Comparison of ENCODE assay signal across 1 cellular context in the genomic region with DNA sequence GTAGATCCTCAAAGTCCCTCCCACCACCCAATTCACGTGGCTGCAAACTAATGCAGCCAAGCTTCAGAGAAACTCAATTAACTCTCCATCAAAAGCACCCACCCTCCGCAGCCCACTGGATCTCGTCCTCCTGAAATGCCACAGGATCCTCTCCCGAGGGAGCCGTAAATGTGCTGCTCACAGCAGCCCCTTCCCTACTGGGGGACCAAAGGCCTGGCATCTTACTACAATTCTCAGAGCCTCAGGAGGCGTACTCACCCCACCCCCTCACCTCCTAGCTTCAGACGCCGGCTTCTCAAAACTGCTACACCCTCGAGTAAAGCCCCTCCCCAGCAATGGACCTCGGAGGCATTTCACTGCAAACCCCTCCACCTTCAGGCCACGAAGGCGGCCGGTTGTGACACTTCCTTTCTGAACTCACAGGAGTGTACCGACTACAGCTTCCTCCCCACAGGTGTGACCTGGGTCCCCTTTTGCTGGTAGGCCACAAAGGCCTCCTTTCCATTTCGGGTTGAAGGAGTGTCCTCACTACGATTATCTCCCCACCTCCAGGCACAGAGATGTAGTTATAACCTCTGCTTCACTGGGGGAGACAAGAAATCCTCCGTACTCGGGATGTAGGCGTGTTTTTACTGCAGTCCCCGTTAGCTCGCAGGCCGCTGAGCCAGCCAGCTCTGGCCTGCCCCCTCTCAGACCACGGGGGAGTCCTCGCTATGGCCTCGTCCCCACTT.
TF ChIP-seq lines count a peak whose summit lies in the region.

No MANE protein-coding gene starts in this region.

TF ChIP-seq in SK-N-SH, 30 proteins besides CTCF, POLR2A, EP300 and RAD21 (continued from another document):
- TF ChIP-seq PBX3 (IDR thresholded peaks at IDR 0.05), result no peak
- TF ChIP-seq, protein P1, sequence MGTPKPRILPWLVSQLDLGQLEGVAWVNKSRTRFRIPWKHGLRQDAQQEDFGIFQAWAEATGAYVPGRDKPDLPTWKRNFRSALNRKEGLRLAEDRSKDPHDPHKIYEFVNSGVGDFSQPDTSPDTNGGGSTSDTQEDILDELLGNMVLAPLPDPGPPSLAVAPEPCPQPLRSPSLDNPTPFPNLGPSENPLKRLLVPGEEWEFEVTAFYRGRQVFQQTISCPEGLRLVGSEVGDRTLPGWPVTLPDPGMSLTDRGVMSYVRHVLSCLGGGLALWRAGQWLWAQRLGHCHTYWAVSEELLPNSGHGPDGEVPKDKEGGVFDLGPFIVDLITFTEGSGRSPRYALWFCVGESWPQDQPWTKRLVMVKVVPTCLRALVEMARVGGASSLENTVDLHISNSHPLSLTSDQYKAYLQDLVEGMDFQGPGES (IDR thresholded peaks at IDR 0.05; ENCODE audit: low read depth, low read length), result no peak
- no peak for TF ChIP-seq YY1 (IDR thresholded peaks at IDR 0.05; ENCODE audit: low read depth)
- TF ChIP-seq, protein P2, sequence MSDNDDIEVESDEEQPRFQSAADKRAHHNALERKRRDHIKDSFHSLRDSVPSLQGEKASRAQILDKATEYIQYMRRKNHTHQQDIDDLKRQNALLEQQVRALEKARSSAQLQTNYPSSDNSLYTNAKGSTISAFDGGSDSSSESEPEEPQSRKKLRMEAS (IDR thresholded peaks at IDR 0.05; ENCODE audit: low read depth), result no peak; the same call in 1 of the 2 replicates
- TF ChIP-seq, protein P3, sequence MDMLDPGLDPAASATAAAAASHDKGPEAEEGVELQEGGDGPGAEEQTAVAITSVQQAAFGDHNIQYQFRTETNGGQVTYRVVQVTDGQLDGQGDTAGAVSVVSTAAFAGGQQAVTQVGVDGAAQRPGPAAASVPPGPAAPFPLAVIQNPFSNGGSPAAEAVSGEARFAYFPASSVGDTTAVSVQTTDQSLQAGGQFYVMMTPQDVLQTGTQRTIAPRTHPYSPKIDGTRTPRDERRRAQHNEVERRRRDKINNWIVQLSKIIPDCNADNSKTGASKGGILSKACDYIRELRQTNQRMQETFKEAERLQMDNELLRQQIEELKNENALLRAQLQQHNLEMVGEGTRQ (IDR thresholded peaks at IDR 0.05; ENCODE audit: borderline replicate concordance, low read depth, low read length), result no peak
- no peak for TF ChIP-seq NFIC (IDR thresholded peaks at IDR 0.05; ENCODE audit: borderline replicate concordance)
- no peak for TF ChIP-seq FOXJ3 (CRISPR knock-in tag; IDR thresholded peaks at IDR 0.05)
- TF ChIP-seq, protein P4, sequence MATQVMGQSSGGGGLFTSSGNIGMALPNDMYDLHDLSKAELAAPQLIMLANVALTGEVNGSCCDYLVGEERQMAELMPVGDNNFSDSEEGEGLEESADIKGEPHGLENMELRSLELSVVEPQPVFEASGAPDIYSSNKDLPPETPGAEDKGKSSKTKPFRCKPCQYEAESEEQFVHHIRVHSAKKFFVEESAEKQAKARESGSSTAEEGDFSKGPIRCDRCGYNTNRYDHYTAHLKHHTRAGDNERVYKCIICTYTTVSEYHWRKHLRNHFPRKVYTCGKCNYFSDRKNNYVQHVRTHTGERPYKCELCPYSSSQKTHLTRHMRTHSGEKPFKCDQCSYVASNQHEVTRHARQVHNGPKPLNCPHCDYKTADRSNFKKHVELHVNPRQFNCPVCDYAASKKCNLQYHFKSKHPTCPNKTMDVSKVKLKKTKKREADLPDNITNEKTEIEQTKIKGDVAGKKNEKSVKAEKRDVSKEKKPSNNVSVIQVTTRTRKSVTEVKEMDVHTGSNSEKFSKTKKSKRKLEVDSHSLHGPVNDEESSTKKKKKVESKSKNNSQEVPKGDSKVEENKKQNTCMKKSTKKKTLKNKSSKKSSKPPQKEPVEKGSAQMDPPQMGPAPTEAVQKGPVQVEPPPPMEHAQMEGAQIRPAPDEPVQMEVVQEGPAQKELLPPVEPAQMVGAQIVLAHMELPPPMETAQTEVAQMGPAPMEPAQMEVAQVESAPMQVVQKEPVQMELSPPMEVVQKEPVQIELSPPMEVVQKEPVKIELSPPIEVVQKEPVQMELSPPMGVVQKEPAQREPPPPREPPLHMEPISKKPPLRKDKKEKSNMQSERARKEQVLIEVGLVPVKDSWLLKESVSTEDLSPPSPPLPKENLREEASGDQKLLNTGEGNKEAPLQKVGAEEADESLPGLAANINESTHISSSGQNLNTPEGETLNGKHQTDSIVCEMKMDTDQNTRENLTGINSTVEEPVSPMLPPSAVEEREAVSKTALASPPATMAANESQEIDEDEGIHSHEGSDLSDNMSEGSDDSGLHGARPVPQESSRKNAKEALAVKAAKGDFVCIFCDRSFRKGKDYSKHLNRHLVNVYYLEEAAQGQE (IDR thresholded peaks at IDR 0.05; ENCODE audit: low read depth, low read length), result no peak
- TF ChIP-seq, protein P5, sequence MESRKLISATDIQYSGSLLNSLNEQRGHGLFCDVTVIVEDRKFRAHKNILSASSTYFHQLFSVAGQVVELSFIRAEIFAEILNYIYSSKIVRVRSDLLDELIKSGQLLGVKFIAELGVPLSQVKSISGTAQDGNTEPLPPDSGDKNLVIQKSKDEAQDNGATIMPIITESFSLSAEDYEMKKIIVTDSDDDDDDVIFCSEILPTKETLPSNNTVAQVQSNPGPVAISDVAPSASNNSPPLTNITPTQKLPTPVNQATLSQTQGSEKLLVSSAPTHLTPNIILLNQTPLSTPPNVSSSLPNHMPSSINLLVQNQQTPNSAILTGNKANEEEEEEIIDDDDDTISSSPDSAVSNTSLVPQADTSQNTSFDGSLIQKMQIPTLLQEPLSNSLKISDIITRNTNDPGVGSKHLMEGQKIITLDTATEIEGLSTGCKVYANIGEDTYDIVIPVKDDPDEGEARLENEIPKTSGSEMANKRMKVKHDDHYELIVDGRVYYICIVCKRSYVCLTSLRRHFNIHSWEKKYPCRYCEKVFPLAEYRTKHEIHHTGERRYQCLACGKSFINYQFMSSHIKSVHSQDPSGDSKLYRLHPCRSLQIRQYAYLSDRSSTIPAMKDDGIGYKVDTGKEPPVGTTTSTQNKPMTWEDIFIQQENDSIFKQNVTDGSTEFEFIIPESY (IDR thresholded peaks at IDR 0.05; ENCODE audit: borderline replicate concordance, low read depth), result no peak
- 0 out of 2 replicates have a peak, but pooled peaks have one; percentile 27 for TF ChIP-seq SIN3A (IDR thresholded peaks at IDR 0.05; ENCODE audit: borderline replicate concordance, low read depth, low read length)
